Comparison of ENCODE assay signal across 9 cellular contexts in genomic region chr1:20361805-20362381, GRCh38.
DNase-seq lines count a peak whose midpoint lies in the region; ATAC-seq, FAIRE-seq and TF ChIP-seq lines count a peak whose summit lies in the region.
"Had no signal": no experiment of that assay in that cellular context is flagged by ENCODE, and none has a peak within 500 bp of the region (broad histone marks: within the 10 kb centered on the region; RNA-seq: fewer than 3 reads in every experiment).

No MANE protein-coding gene starts in this region.

- H3K4me1 Mint-ChIP-seq in activated naive CD4-positive, alpha-beta T cell treated with anti-CD3 and anti-CD28 coated beads for 36 hours (ENCODE audit: low read depth) = peaks cover 19% of the 10 kb centered on the region

- intact Hi-C loops in activated naive CD4-positive, alpha-beta T cell treated with anti-CD3 and anti-CD28 coated beads for 36 hours (cut with micrococcal nuclease) = loop anchor here (2.0 kb wide), 1 partner anchor 133 kb away; no protein-coding TSS in a partner anchor

- no peak for ATAC-seq in GM19397 (IDR thresholded peaks at IDR 0.05; ENCODE audit: unreplicated experiment)

- H3K9me3 Mint-ChIP-seq in activated naive CD4-positive, alpha-beta T cell treated with anti-CD3 and anti-CD28 coated beads for 36 hours = no peaks in the 10 kb centered on the region

- in situ Hi-C loops in astrocyte of the spinal cord (cut with HindIII; ENCODE audit: low sequenced_read_pairs) = no loop called here

- FAIRE-seq in GM19239 (lab: Jason Lieb, UNC) = no peak
- FAIRE-seq: GM18507 had no signal

- H3K36me3 Mint-ChIP-seq in activated naive CD4-positive, alpha-beta T cell treated with anti-CD3 and anti-CD28 coated beads for 36 hours (ENCODE audit: low read depth) = no peaks in the 10 kb centered on the region

- H3K27ac Mint-ChIP-seq in activated naive CD4-positive, alpha-beta T cell treated with anti-CD3 and anti-CD28 coated beads for 36 hours = no peak overlapping the region

- peak; percentile 56 for DNase-seq in activated naive CD4-positive, alpha-beta T cell treated with anti-CD3 and anti-CD28 coated beads for 36 hours
- DNase-seq in activated naive CD4-positive, alpha-beta T cell treated with anti-CD3 and anti-CD28 coated beads, Interleukin-2, amount 50 U/mL, for 16 hours = no peak
- peak; percentile 67 for DNase-seq in NCI-H345 (lab: John Stamatoyannopoulos, UW)
- peak; percentile 50 for DNase-seq in astrocyte of the spinal cord (ENCODE audit: low read depth, low spot score)
- DNase-seq in inferior parietal cortex (ENCODE audit: extremely low spot score) = peak; percentile 85
- DNase-seq in stimulated activated CD4-positive, alpha-beta T cell treated with anti-CD3 and anti-CD28 coated beads, Interleukin-2, amount 100 ng/mL, for 24 hours = peak; percentile 37 to 63
- no peak for DNase-seq in GM19239 (ENCODE audit: insufficient read length, low spot score)

- no peak overlapping the region for H3K4me3 Mint-ChIP-seq in activated naive CD4-positive, alpha-beta T cell treated with anti-CD3 and anti-CD28 coated beads for 36 hours

- peak; percentile 93 for TF ChIP-seq CTCF in astrocyte of the spinal cord (IDR thresholded peaks at IDR 0.05; ENCODE audit: low read depth, low read length)

- CTCF ChIA-PET in activated naive CD4-positive, alpha-beta T cell treated with anti-CD3 and anti-CD28 coated beads for 36 hours (lab: Charles Lee) = interaction anchor here (0.8 to 4.0 kb wide), 18 partner anchors 8 to 133 kb away, joined by 3 to 19 read pairs (median 4); no protein-coding TSS in a partner anchor

- H3K4me3 ChIP-seq in astrocyte of the spinal cord (ENCODE audit: low read depth, low read length) = no peak overlapping the region

- H3K27me3 Mint-ChIP-seq in activated naive CD4-positive, alpha-beta T cell treated with anti-CD3 and anti-CD28 coated beads for 36 hours (ENCODE audit: low read depth) = peaks cover 59% of the 10 kb centered on the region

Comparison
In these comparisons a context has a peak if more than half of its experiments do, and no peak if none do; other contexts are left out.
1. DNase-seq: peak in activated naive CD4-positive, alpha-beta T cell treated with anti-CD3 and anti-CD28 coated beads for 36 hours (single experiment), NCI-H345 (single experiment), astrocyte of the spinal cord (single experiment), inferior parietal cortex (single experiment) and stimulated activated CD4-positive, alpha-beta T cell treated with anti-CD3 and anti-CD28 coated beads, Interleukin-2, amount 100 ng/mL, for 24 hours (2 of 2); none in activated naive CD4-positive, alpha-beta T cell treated with anti-CD3 and anti-CD28 coated beads, Interleukin-2, amount 50 U/mL, for 16 hours (single experiment) and GM19239 (single experiment).